ENCODE assay signal across 14 cellular contexts in genomic region chr3:4355401-4356224, GRCh38. TPM values are rescaled to one million over a fixed set of nuclear protein-coding genes. Genes with fewer than 3 reads are reported as not detected.
DNase-seq lines count a peak whose midpoint lies in the region; ATAC-seq and TF ChIP-seq lines count a peak whose summit lies in the region.
"Had no signal": no experiment of that assay in that cellular context is flagged by ENCODE, and none has a peak within 500 bp of the region (broad histone marks: within the 10 kb centered on the region; RNA-seq: fewer than 3 reads in every experiment).

No MANE protein-coding gene starts in this region.

- H3K9ac ChIP-seq in fibroblast of lung (ENCODE audit: insufficient read depth, low read length): no peak overlapping the region
- H3K9ac ChIP-seq: BLaER1, GM23248 had no signal

- H3K4me1 ChIP-seq in CD4-positive, CD25-positive, alpha-beta regulatory T cell (ENCODE audit: control insufficient read depth, insufficient read depth, low read length, poor library complexity, severe bottlenecking): no peaks in the 10 kb centered on the region
- H3K4me1 ChIP-seq in fibroblast of lung (ENCODE audit: control insufficient read depth, extremely low read depth, insufficient read depth, low read length): peaks cover 5% of the 10 kb centered on the region
- H3K4me1 ChIP-seq: BLaER1 had no signal

- DNase-seq in CD4-positive, CD25-positive, alpha-beta regulatory T cell: no peak
- DNase-seq in NCI-H1105 (lab: John Stamatoyannopoulos, UW) (peak; percentile 37), fibroblast of lung (ENCODE audit: low read depth in 2 of 2) (peak; percentile 1 to 18), mesothelial cell of epicardium (ENCODE audit: low spot score in 2 of 2, unreplicated experiment in 2 of 2) (peak in 1 of 2 experiments; percentile 42), hepatic stellate cell (ENCODE audit: low spot score) (no peak), T-helper 17 cell (no peak)
- DNase-seq: activated CD8-positive, alpha-beta memory T cell treated with anti-CD3 and anti-CD28 coated beads for 24 hours; GM23248; naive thymus-derived CD8-positive, alpha-beta T cell; NCI-H1694 treated with DMSO at 0.1 percent for 48 hours had no signal

- peaks cover 2% of the 10 kb centered on the region for H3K27me3 Mint-ChIP-seq in CD4-positive, CD25-positive, alpha-beta regulatory T cell
- no peaks in the 10 kb centered on the region for H3K27me3 Mint-ChIP-seq in mesothelial cell of epicardium (ENCODE audit: low read depth)
- no peaks in the 10 kb centered on the region for H3K27me3 Mint-ChIP-seq in T-helper 17 cell
- H3K27me3 Mint-ChIP-seq: naive thymus-derived CD8-positive, alpha-beta T cell had no signal

- no peak for TF ChIP-seq CTCF in fibroblast of lung (conservative IDR thresholded peaks at IDR 0.05 in 1 of 2, IDR thresholded peaks at IDR 0.05 in 1 of 2; ENCODE audit: low read depth in 1 of 2, low read length in 2 of 2)
- no peak for TF ChIP-seq CTCF in mesothelial cell of epicardium (IDR thresholded peaks at IDR 0.05; ENCODE audit: unreplicated experiment)

- H3K4me1 Mint-ChIP-seq in CD4-positive, CD25-positive, alpha-beta regulatory T cell: peaks cover 0 to 14% (median 10%) of the 10 kb centered on the region in 4 donors
- H3K4me1 Mint-ChIP-seq in mesothelial cell of epicardium (peaks cover 29% of the 10 kb centered on the region), T-helper 17 cell (peaks cover 13% of the 10 kb centered on the region)

- H4K20me1 ChIP-seq in fibroblast of lung (ENCODE audit: control insufficient read depth, extremely low read depth, insufficient read depth, low read length): no peaks in the 10 kb centered on the region
- H4K20me1 ChIP-seq: BLaER1 had no signal

- no peaks in the 10 kb centered on the region for H3K36me3 ChIP-seq in CD4-positive, CD25-positive, alpha-beta regulatory T cell (ENCODE audit: control insufficient read depth, insufficient read depth, low read length)
- H3K36me3 ChIP-seq in fibroblast of lung (ENCODE audit: control insufficient read depth, insufficient read depth, low read length): no peaks in the 10 kb centered on the region
- H3K36me3 ChIP-seq: BLaER1 had no signal

- no peaks in the 10 kb centered on the region for H3K79me2 ChIP-seq in fibroblast of lung (ENCODE audit: control insufficient read depth, insufficient read depth, low read length)

- H3K4me3 ChIP-seq in CD4-positive, CD25-positive, alpha-beta regulatory T cell (ENCODE audit: low read depth, low read length): no peak overlapping the region
- H3K4me3 ChIP-seq in fibroblast of lung (replicated peaks in 1 of 4; ENCODE audit: control extremely low read depth in 1 of 4, insufficient read depth in 1 of 4, low read depth in 3 of 4, low read length in 4 of 4): no peak overlapping the region
- H3K4me3 ChIP-seq: BLaER1, GM23248 had no signal

- no peak overlapping the region for H3K4me3 Mint-ChIP-seq in CD4-positive, CD25-positive, alpha-beta regulatory T cell
- no peak overlapping the region for H3K4me3 Mint-ChIP-seq in mesothelial cell of epicardium
- H3K4me3 Mint-ChIP-seq in T-helper 17 cell: no peak overlapping the region
- H3K4me3 Mint-ChIP-seq: naive thymus-derived CD8-positive, alpha-beta T cell; T-helper 1 cell treated with Interleukin-12 subunit alpha and Interleukin-12 subunit beta and Interleukin-4 antibody, amounts not matched to agents 30 μg/mL and 1 μg/mL, for 36 hours had no signal

- H3K36me3 Mint-ChIP-seq in CD4-positive, CD25-positive, alpha-beta regulatory T cell: peaks cover 6% of the 10 kb centered on the region
- H3K36me3 Mint-ChIP-seq in mesothelial cell of epicardium (peaks cover 2% of the 10 kb centered on the region), T-helper 17 cell (ENCODE audit: low read depth) (no peaks in the 10 kb centered on the region)

- no peaks in the 10 kb centered on the region for H3K9me3 Mint-ChIP-seq in CD4-positive, CD25-positive, alpha-beta regulatory T cell
- no peaks in the 10 kb centered on the region for H3K9me3 Mint-ChIP-seq in mesothelial cell of epicardium
- H3K9me3 Mint-ChIP-seq: naive thymus-derived CD8-positive, alpha-beta T cell; T-helper 1 cell treated with Interleukin-12 subunit alpha and Interleukin-12 subunit beta and Interleukin-4 antibody, amounts not matched to agents 30 μg/mL and 1 μg/mL, for 36 hours had no signal

- H3K9me3 ChIP-seq in CD4-positive, CD25-positive, alpha-beta regulatory T cell (ENCODE audit: control insufficient read depth in 2 of 2, low read length in 2 of 2): no peaks in the 10 kb centered on the region
- no peaks in the 10 kb centered on the region for H3K9me3 ChIP-seq in fibroblast of lung (ENCODE audit: control insufficient read depth, insufficient read depth, low read depth, low read length)
- no peaks in the 10 kb centered on the region for H3K9me3 ChIP-seq in T-helper 17 cell (ENCODE audit: control insufficient read depth, low read length, poor library complexity, severe bottlenecking)
- H3K9me3 ChIP-seq: BLaER1 had no signal

- no peak overlapping the region for H2AFZ ChIP-seq in fibroblast of lung (ENCODE audit: low read length)
- H2AFZ ChIP-seq: GM23248 had no signal

- H3K27ac Mint-ChIP-seq in CD4-positive, CD25-positive, alpha-beta regulatory T cell: peak overlapping the region in 2 of 3 donors; percentile 21 to 50
- H3K27ac Mint-ChIP-seq in mesothelial cell of epicardium (peak overlapping the region; percentile 48), T-helper 17 cell (no peak overlapping the region)
- H3K27ac Mint-ChIP-seq: T-helper 1 cell treated with Interleukin-12 subunit alpha and Interleukin-12 subunit beta and Interleukin-4 antibody, amounts not matched to agents 30 μg/mL and 1 μg/mL, for 36 hours had no signal

- H3K27me3 ChIP-seq in CD4-positive, CD25-positive, alpha-beta regulatory T cell (ENCODE audit: control insufficient read depth, insufficient read depth, low read length): no peaks in the 10 kb centered on the region
- H3K27me3 ChIP-seq in fibroblast of lung (ENCODE audit: control insufficient read depth, insufficient read depth, low read length): no peaks in the 10 kb centered on the region
- H3K27me3 ChIP-seq: BLaER1 had no signal

- peak overlapping the region; percentile 3 for H3K4me2 ChIP-seq in fibroblast of lung (ENCODE audit: extremely low read depth, insufficient read depth, low read length)
- H3K4me2 ChIP-seq: BLaER1 had no signal

- no peak for ATAC-seq in CD4-positive, CD25-positive, alpha-beta regulatory T cell (ENCODE audit: low read depth in 2 of 2)
- ATAC-seq in HG02678 (IDR thresholded peaks at IDR 0.05; ENCODE audit: unreplicated experiment) (no peak), T-helper 17 cell (no peak), GM21360 (IDR thresholded peaks at IDR 0.05; ENCODE audit: unreplicated experiment) (no peak)
- ATAC-seq: naive thymus-derived CD8-positive, alpha-beta T cell had no signal

- no peak overlapping the region for H3K27ac ChIP-seq in CD4-positive, CD25-positive, alpha-beta regulatory T cell (ENCODE audit: insufficient read depth, low read length, poor library complexity, severe bottlenecking)
- H3K27ac ChIP-seq in fibroblast of lung (ENCODE audit: insufficient read depth, low read length): no peak overlapping the region
- H3K27ac ChIP-seq: BLaER1, GM23248 had no signal

RNA-seq across cellular contexts. Expression of gene SETMAR, which starts 52.4 kb away (rescaled TPM):
- total RNA-seq in CD4-positive, CD25-positive, alpha-beta regulatory T cell: 12.9 TPM
- 10 to 100 TPM in 3 of 4 donors, 1 to 10 TPM in 1; 8.6 to 13.0 (median 12.4) TPM for polyA plus RNA-seq in CD4-positive, CD25-positive, alpha-beta regulatory T cell
- total RNA-seq in fibroblast of lung (13.9 and 14.1 TPM in 2 replicates), mesothelial cell of epicardium (32.3 to 37.2 TPM (median 36.6 TPM) in 3 replicates), T-helper 17 cell (1 to 10 TPM; 7.4 to 9.6 TPM)
- 12.3 and 14.7 TPM in 2 replicates for polyA plus RNA-seq in fibroblast of lung
- 8.9 and 11.8 TPM in 2 replicates for polyA plus RNA-seq in fibroblast of lung (2012)
- polyA minus RNA-seq in fibroblast of lung (ENCODE audit: low replicate concordance): 6.0 TPM in 1 of 2 replicates, not detected in the other

Comparison
In these comparisons a context has a peak if more than half of its experiments do, and no peak if none do; other contexts are left out.
1. DNase-seq: peak in NCI-H1105 (single experiment) and fibroblast of lung (2 of 2); none in CD4-positive, CD25-positive, alpha-beta regulatory T cell (0 of 3), hepatic stellate cell (single experiment) and T-helper 17 cell (0 of 3).